ENCODE assay signal across 9 cellular contexts in the genomic region with DNA sequence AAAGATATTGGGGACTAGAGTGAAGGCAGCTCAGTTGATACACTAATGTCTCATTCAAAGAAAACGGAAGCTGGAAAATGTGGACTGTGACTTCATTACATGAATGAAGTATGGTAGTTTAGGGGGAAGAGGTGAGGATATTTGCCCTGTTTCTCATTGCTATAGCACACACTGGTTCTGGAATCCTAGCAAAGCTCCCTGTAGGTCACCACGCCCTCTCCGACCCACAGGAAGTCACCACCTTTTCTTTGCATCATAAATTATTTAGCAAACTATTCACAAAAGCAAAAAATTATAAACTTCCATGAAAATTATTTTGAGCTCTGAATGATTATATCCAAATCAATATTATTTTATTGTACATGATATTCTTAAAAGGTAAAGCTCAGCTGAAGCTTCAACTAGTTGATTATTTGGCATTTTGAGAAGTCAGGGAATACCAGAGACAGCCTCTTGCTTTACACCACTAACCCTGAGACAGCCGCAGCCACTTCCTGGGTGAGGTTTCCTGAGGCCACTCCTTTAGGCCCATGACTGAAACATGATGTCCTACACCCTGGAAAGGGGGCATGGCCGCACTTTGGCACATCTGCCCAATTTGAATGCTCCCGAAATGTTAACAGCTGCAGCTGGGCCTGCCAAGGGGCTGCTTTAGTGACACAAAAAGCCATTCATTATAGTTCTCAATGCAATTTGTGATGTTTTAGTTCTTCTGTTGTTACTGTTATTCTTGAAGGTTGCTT. TPM values are rescaled to one million over a fixed set of nuclear protein-coding genes. Genes with fewer than 3 reads are reported as not detected.
DNase-seq lines count a peak whose midpoint lies in the region; ATAC-seq and TF ChIP-seq lines count a peak whose summit lies in the region.
"Had no signal": no experiment of that assay in that cellular context is flagged by ENCODE, and none has a peak within 500 bp of the region (broad histone marks: within the 10 kb centered on the region; RNA-seq: fewer than 3 reads in every experiment).

No MANE protein-coding gene starts in this region.

- DNase-seq in ELR (ENCODE audit: low read depth) (peak; percentile 45), neural progenitor cell (ENCODE audit: low spot score) (no peak), GM10266 (ENCODE audit: extremely low spot score) (no peak), suprapubic skin (ENCODE audit: low spot score in 2 of 2) (no peak), hepatocyte (ENCODE audit: low spot score) (no peak)

- no peak for TF ChIP-seq CTCF in OCI-LY3 (IDR thresholded peaks at IDR 0.05; ENCODE audit: low read depth, low read length)
- no peak for TF ChIP-seq CTCF in neural progenitor cell (IDR thresholded peaks at IDR 0.05)
- TF ChIP-seq CTCF in GM10266 (IDR thresholded peaks at IDR 0.05; ENCODE audit: control insufficient read depth, insufficient read depth, low read depth, missing control alignments), result no peak
- no peak for TF ChIP-seq CTCF in suprapubic skin (IDR thresholded peaks at IDR 0.05)
- TF ChIP-seq CTCF in hepatocyte (IDR thresholded peaks at IDR 0.05; ENCODE audit: poor library complexity), result no peak

- no peaks in the 10 kb centered on the region for H3K9me2 ChIP-seq in hepatocyte (replicated peaks; ENCODE audit: insufficient read depth)

- H3K4me3 ChIP-seq in OCI-LY3 (ENCODE audit: low read length) (no peak overlapping the region), neural progenitor cell (no peak overlapping the region), suprapubic skin (no peak overlapping the region), hepatocyte (no peak overlapping the region)

- no peak for ATAC-seq in HG03571 (IDR thresholded peaks at IDR 0.05; ENCODE audit: unreplicated experiment)

- H3K4me1 Mint-ChIP-seq in neural progenitor cell, result peaks cover 13% of the 10 kb centered on the region

- H3K9me3 Mint-ChIP-seq in neural progenitor cell, result peaks cover 22% of the 10 kb centered on the region

- no peaks in the 10 kb centered on the region for H3K79me2 ChIP-seq in OCI-LY3 (ENCODE audit: low read length)
- no peaks in the 10 kb centered on the region for H3K79me2 ChIP-seq in neural progenitor cell (ENCODE audit: low read depth)
- H3K79me2 ChIP-seq in hepatocyte, result no peaks in the 10 kb centered on the region

- TF ChIP-seq EP300 in suprapubic skin (IDR thresholded peaks at IDR 0.05), result no peak

- H3K36me3 ChIP-seq in OCI-LY3 (replicated peaks; ENCODE audit: low read depth, low read length) (no peaks in the 10 kb centered on the region), neural progenitor cell (no peaks in the 10 kb centered on the region), suprapubic skin (no peaks in the 10 kb centered on the region), hepatocyte (replicated peaks; ENCODE audit: insufficient read depth, low read depth) (no peaks in the 10 kb centered on the region)

- peaks cover 6% of the 10 kb centered on the region for H3K27me3 Mint-ChIP-seq in neural progenitor cell (ENCODE audit: insufficient read depth, low read depth)

- no peaks in the 10 kb centered on the region for H3F3A ChIP-seq in neural progenitor cell (ENCODE audit: low read depth)

- H3K9ac ChIP-seq in OCI-LY3 (ENCODE audit: low read length) (no peak overlapping the region), neural progenitor cell (no peak overlapping the region)

- H4K20me1 ChIP-seq in OCI-LY3 (ENCODE audit: insufficient read depth, low read length) (no peaks in the 10 kb centered on the region), neural progenitor cell (ENCODE audit: low read depth) (no peaks in the 10 kb centered on the region), hepatocyte (ENCODE audit: insufficient read depth, poor library complexity, severe bottlenecking) (no peaks in the 10 kb centered on the region)

- TF ChIP-seq POLR2A in suprapubic skin (IDR thresholded peaks at IDR 0.05), result no peak

- peak overlapping the region; percentile 16; the same call in 1 of the 2 replicates for H2AFZ ChIP-seq in OCI-LY3 (ENCODE audit: low read depth, low read length)
- H2AFZ ChIP-seq in neural progenitor cell (replicated peaks), result peak overlapping the region; percentile 70
- H2AFZ ChIP-seq in hepatocyte, result no peak overlapping the region

- no peak overlapping the region for H3K27ac ChIP-seq in OCI-LY3 (ENCODE audit: low read length)
- peak overlapping the region; percentile 64 for H3K27ac ChIP-seq in angular gyrus (ENCODE audit: low read depth, low read length)
- no peak overlapping the region for H3K27ac ChIP-seq in neural progenitor cell
- H3K27ac ChIP-seq in suprapubic skin, result no peak overlapping the region
- H3K27ac ChIP-seq in hepatocyte, result no peak overlapping the region

- H3K27ac Mint-ChIP-seq in neural progenitor cell, result no peak overlapping the region
- H3K27ac Mint-ChIP-seq: activated naive CD4-positive, alpha-beta T cell treated with anti-CD3 and anti-CD28 coated beads, Interleukin-2, amount 50 U/mL, for 72 hours had no signal

- H3K9me3 ChIP-seq in OCI-LY3 (ENCODE audit: insufficient read depth, low read length), result no peaks in the 10 kb centered on the region
- no peaks in the 10 kb centered on the region for H3K9me3 ChIP-seq in neural progenitor cell (ENCODE audit: low read depth)
- H3K9me3 ChIP-seq in suprapubic skin, result no peaks in the 10 kb centered on the region
- no peaks in the 10 kb centered on the region for H3K9me3 ChIP-seq in hepatocyte (ENCODE audit: low read depth)

- H3K4me1 ChIP-seq in OCI-LY3 (ENCODE audit: low read length) (no peaks in the 10 kb centered on the region), neural progenitor cell (no peaks in the 10 kb centered on the region), suprapubic skin (peaks cover 15% of the 10 kb centered on the region), hepatocyte (ENCODE audit: insufficient read depth) (no peaks in the 10 kb centered on the region)

- H3K4me2 ChIP-seq in OCI-LY3 (ENCODE audit: low read length), result no peak overlapping the region
- H3K4me2 ChIP-seq in neural progenitor cell, result no peak overlapping the region
- H3K4me2 ChIP-seq in hepatocyte, result no peak overlapping the region

- no peaks in the 10 kb centered on the region for H3K27me3 ChIP-seq in OCI-LY3 (ENCODE audit: low read depth, low read length)
- H3K27me3 ChIP-seq in neural progenitor cell, result no peaks in the 10 kb centered on the region
- H3K27me3 ChIP-seq in suprapubic skin, result no peaks in the 10 kb centered on the region
- H3K27me3 ChIP-seq in hepatocyte, result no peaks in the 10 kb centered on the region

- no peak overlapping the region for H3K4me3 Mint-ChIP-seq in neural progenitor cell

- WGBS in suprapubic skin, result 52% methylated on average over 6 of the region's 6 CpGs
- 90% methylated on average over 6 of the region's 6 CpGs for WGBS in hepatocyte (ENCODE audit: low lambda C conversion rate, missing lambda C conversion rate)

- H3K36me3 Mint-ChIP-seq in neural progenitor cell, result no peaks in the 10 kb centered on the region

RNA-seq across cellular contexts. Expression of a gene that starts 50.0 kb away (rescaled TPM):
- total RNA-seq in neural progenitor cell (ENCODE audit: low replicate concordance), result 18.3 and 18.4 TPM in 2 replicates
- total RNA-seq in suprapubic skin, result 10 to 100 TPM; 35.3 to 99.2 (median 40.4) TPM
- total RNA-seq in hepatocyte, result 8.8 and 9.1 TPM in 2 replicates
- 9.0 and 17.9 TPM in 2 replicates for polyA plus RNA-seq in hepatocyte
